In the genomic region with DNA sequence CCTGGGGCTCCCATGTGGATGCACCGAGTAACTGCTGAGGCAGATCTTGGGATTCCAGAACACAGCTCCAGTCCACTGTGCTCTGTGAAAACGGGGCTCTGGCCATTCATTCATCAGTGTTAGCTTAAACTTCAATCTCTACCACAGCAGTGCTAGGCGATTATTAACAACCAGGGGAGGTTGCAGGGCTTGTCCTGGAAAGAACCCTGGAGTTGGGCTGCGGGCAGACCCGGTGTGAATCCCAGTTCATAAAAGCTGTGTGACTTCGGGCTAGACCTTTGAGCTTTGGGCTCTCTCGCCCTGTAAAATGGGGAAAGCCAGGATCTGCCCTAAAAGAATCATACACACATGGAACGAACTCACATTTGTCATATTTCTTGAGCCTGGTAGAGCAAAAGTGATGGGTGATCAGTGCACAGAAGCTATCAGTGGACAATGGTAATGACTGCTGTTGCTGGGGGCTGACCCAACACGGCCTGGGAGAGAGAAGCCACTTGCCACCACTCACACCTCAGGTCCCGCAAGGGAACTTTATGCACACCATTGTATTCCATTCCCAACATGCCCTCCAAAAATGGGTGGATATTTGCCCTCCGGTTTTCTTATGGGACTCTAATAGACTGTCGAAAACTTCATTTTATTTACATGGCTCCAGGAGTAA, we compare ENCODE assay signal across 1 cellular context.
A peak's percentile ranks its signal among the peaks of the same experiment; 100 is the strongest.
TF ChIP-seq lines count a peak whose summit lies in the region.

No MANE protein-coding gene starts in this region.

TF ChIP-seq in liver, 16 proteins besides CTCF, POLR2A, EP300 and RAD21 (continued from another document):
- TF ChIP-seq REST (IDR thresholded peaks at IDR 0.05) = peak; percentile 63
- TF ChIP-seq ZBTB33 (IDR thresholded peaks at IDR 0.05) = peak; percentile 34
- no peak for TF ChIP-seq EGR1 (IDR thresholded peaks at IDR 0.05; ENCODE audit: low read depth in 2 of 2)
- TF ChIP-seq YY1 (IDR thresholded peaks at IDR 0.05) = peak; percentile 69
- TF ChIP-seq, protein P1, sequence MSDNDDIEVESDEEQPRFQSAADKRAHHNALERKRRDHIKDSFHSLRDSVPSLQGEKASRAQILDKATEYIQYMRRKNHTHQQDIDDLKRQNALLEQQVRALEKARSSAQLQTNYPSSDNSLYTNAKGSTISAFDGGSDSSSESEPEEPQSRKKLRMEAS (IDR thresholded peaks at IDR 0.05) = peak; percentile 57
- no peak for TF ChIP-seq ATF3 (IDR thresholded peaks at IDR 0.05)
- no peak for TF ChIP-seq NR2F2 (IDR thresholded peaks at IDR 0.05)
- peak; percentile 49 for TF ChIP-seq FOXA1 (IDR thresholded peaks at IDR 0.05)
- peak; percentile 90 to 93 for TF ChIP-seq HNF4A (conservative IDR thresholded peaks at IDR 0.05)
